ENCODE assay signal across 8 cellular contexts in the genomic region with DNA sequence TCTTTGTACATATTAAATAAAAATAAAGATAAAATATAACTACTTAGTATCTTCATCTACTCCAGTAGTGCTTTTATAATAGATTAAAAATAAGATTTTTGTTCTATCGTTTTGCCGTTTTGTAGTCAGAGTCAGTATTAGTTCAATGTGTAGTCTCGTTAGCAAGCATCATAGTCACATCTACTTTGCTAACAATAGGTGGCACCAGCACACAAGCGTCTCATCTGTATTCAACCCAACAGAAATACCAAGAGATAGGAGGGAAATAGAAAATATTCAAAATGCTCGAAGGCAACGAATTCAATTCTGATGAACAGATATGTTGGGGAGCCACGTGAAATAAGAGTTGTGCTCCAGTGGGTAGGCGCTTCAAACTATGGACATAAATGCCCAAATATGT. TPM values are rescaled to one million over a fixed set of nuclear protein-coding genes. Genes with fewer than 3 reads are reported as not detected.
DNase-seq lines count a peak whose midpoint lies in the region; ATAC-seq, FAIRE-seq and TF ChIP-seq lines count a peak whose summit lies in the region.

No MANE protein-coding gene starts in this region.

- POLR2A ChIA-PET in HEK293T (lab: Yijun Ruan, JAX): no interaction called here

- no peak for ATAC-seq in GM18858 (IDR thresholded peaks at IDR 0.05; ENCODE audit: unreplicated experiment)

- intact Hi-C loops in esophagus muscularis mucosa (cut with DNase I): no loop called here

- TF ChIP-seq CTCF in epithelial cell of esophagus (IDR thresholded peaks at IDR 0.05; ENCODE audit: insufficient read depth, low read depth, low read length, missing control alignments) (peak; percentile 78), esophagus muscularis mucosa (IDR thresholded peaks at IDR 0.05) (no peak)

- H3K27me3 ChIP-seq in NT2/D1 (ENCODE audit: insufficient read depth, insufficient read length) (no peaks in the 10 kb centered on the region), small intestine (ENCODE audit: control insufficient read depth in 2 of 2, insufficient read depth in 2 of 2, low read length in 2 of 2) (no peaks in the 10 kb centered on the region), esophagus muscularis mucosa (peaks cover 0 to 6% (median 0%) of the 10 kb centered on the region in 4 donors)

- TF ChIP-seq POLR2A in esophagus muscularis mucosa (IDR thresholded peaks at IDR 0.05; ENCODE audit: low read depth): no peak

- H3K4me3 ChIP-seq in NT2/D1 (ENCODE audit: insufficient read length, low read depth) (no peak overlapping the region), epithelial cell of esophagus (ENCODE audit: low read length) (no peak overlapping the region), small intestine (ENCODE audit: low read depth in 1 of 2, low read length in 2 of 2) (peak overlapping the region in 1 of 2 donors; percentile 7), esophagus muscularis mucosa (no peak overlapping the region)

- DNase-seq in DMS53 treated with DMSO at 0.1 percent for 48 hours (lab: John Stamatoyannopoulos, UW; ENCODE audit: unreplicated experiment): peak; percentile 82
- DNase-seq in HEK293T (ENCODE audit: extremely low spot score): peak; percentile 21
- DNase-seq in NT2/D1 (ENCODE audit: low read depth, low spot score): peak; percentile 5
- DNase-seq in epithelial cell of esophagus (ENCODE audit: low read depth): peak; percentile 69
- DNase-seq in small intestine: peak; percentile 65
- no peak for DNase-seq in esophagus muscularis mucosa (ENCODE audit: extremely low spot score)
- DNase-seq in activated naive CD4-positive, alpha-beta T cell treated with anti-CD3 and anti-CD28 coated beads, Interleukin-2, amount 50 U/mL, for 16 hours: no peak

- CTCF ChIA-PET in HEK293T (lab: Yijun Ruan, JAX): no interaction called here

- H3K9me3 ChIP-seq in NT2/D1 (ENCODE audit: insufficient read depth, low read length) (0 out of 2 replicates have a peak, but pooled peaks cover under 1% of the 10 kb centered on the region), small intestine (ENCODE audit: control insufficient read depth, low read depth) (no peaks in the 10 kb centered on the region), esophagus muscularis mucosa (peaks cover 0 to 3% (median 0%) of the 10 kb centered on the region in 4 donors)

- H3K36me3 ChIP-seq in NT2/D1 (ENCODE audit: insufficient read depth, insufficient read length, low read length) (no peaks in the 10 kb centered on the region), small intestine (ENCODE audit: control insufficient read depth in 2 of 2, insufficient read depth in 2 of 2, low read length in 2 of 2) (no peaks in the 10 kb centered on the region), esophagus muscularis mucosa (no peaks in the 10 kb centered on the region)

- FAIRE-seq in small intestine (lab: Jason Lieb, UNC): no peak

- no peak for TF ChIP-seq EP300 in esophagus muscularis mucosa (IDR thresholded peaks at IDR 0.05)

- no peak overlapping the region for H3K27ac ChIP-seq in small intestine (ENCODE audit: low read depth in 1 of 2, low read length in 1 of 2)
- H3K27ac ChIP-seq in esophagus muscularis mucosa (replicated peaks in 1 of 4): no peak overlapping the region

- no peak overlapping the region for H3K9ac ChIP-seq in NT2/D1 (ENCODE audit: insufficient read length, low read depth)

- H3K4me1 ChIP-seq in NT2/D1 (ENCODE audit: insufficient read depth, insufficient read length) (no peaks in the 10 kb centered on the region), small intestine (ENCODE audit: control insufficient read depth in 2 of 2, insufficient read depth in 1 of 2, low read depth in 1 of 2, low read length in 1 of 2) (no peaks in the 10 kb centered on the region), esophagus muscularis mucosa (no peaks in the 10 kb centered on the region)

- 21 to 46% (median 34%) methylated on average over 8 of the region's 8 CpGs for WGBS in small intestine, 3 donors
- WGBS in esophagus muscularis mucosa: 62% methylated on average over 8 of the region's 8 CpGs

TF ChIP-seq in HEK293T, 16 proteins besides CTCF, POLR2A, EP300 and RAD21:
- TF ChIP-seq SUZ12 (IDR thresholded peaks at IDR 0.05) (no peak), TARDBP (IDR thresholded peaks at IDR 0.05) (no peak), ZNF384 (IDR thresholded peaks at IDR 0.05) (no peak), ARNT (IDR thresholded peaks at IDR 0.05) (no peak), CTBP1 (IDR thresholded peaks at IDR 0.05; ENCODE audit: borderline replicate concordance) (no peak), BHLHE40 (IDR thresholded peaks at IDR 0.05; ENCODE audit: borderline replicate concordance) (no peak)

RNA-seq across cellular contexts. Expression of a gene that starts 21.4 kb away (rescaled TPM):
- polyA plus RNA-seq in small intestine: 10 to 100 TPM; 33.8 to 51.2 (median 42.2) TPM
- 10 to 100 TPM; 31.6 to 39.5 (median 36.0) TPM for total RNA-seq in esophagus muscularis mucosa

RNA-seq across cellular contexts. Expression of a gene that starts 45.5 kb away (rescaled TPM):
- under 1 TPM; 0.22 to 0.42 (median 0.27) TPM for polyA plus RNA-seq in small intestine
- total RNA-seq in esophagus muscularis mucosa: 1 to 10 TPM in 3 of 4 donors, under 1 TPM in 1; 0.50 to 1.9 (median 1.5) TPM

Comparison
In these comparisons a context has a peak if more than half of its experiments do, and no peak if none do; other contexts are left out.
1. DNase-seq: peak in DMS53 treated with DMSO at 0.1 percent for 48 hours (single experiment), HEK293T (single experiment), NT2/D1 (single experiment), epithelial cell of esophagus (single experiment) and small intestine (single experiment); none in esophagus muscularis mucosa (single experiment) and activated naive CD4-positive, alpha-beta T cell treated with anti-CD3 and anti-CD28 coated beads, Interleukin-2, amount 50 U/mL, for 16 hours (single experiment).